11 cellular contexts compared by ENCODE assay signal in genomic region chr10:79318369-79318768, GRCh38. TPM values are rescaled to one million over a fixed set of nuclear protein-coding genes. Genes with fewer than 3 reads are reported as not detected.
DNase-seq lines count a peak whose midpoint lies in the region; ATAC-seq and TF ChIP-seq lines count a peak whose summit lies in the region.
"Had no signal": no experiment of that assay in that cellular context is flagged by ENCODE, and none has a peak within 500 bp of the region (broad histone marks: within the 10 kb centered on the region; RNA-seq: fewer than 3 reads in every experiment).

No MANE protein-coding gene starts in this region.

- H3K4me1 Mint-ChIP-seq in CD8-positive, alpha-beta T cell (ENCODE audit: low read depth), result peaks cover 73% of the 10 kb centered on the region
- H3K4me1 Mint-ChIP-seq in activated naive CD8-positive, alpha-beta T cell (ENCODE audit: low read depth), result peaks cover 78% of the 10 kb centered on the region
- H3K4me1 Mint-ChIP-seq in natural killer cell treated with Interleukin-12 subunit alpha and Interleukin-12 subunit beta and Interleukin-15 and Interleukin-18, amount 100 ng/mL, for 72 hours (ENCODE audit: low read depth in 2 of 2), result peaks cover 73 to 75% of the 10 kb centered on the region in 2 donors

- H3K27me3 ChIP-seq in CD8-positive, alpha-beta T cell (ENCODE audit: insufficient read depth, low read length), result no peaks in the 10 kb centered on the region
- no peaks in the 10 kb centered on the region for H3K27me3 ChIP-seq in KMS-11 (ENCODE audit: insufficient read depth, low read depth)

- no peaks in the 10 kb centered on the region for H3K79me2 ChIP-seq in KMS-11 (ENCODE audit: insufficient read depth, low read depth)

- H3K4me3 Mint-ChIP-seq in CD8-positive, alpha-beta T cell, result peak overlapping the region; percentile 7
- H3K4me3 Mint-ChIP-seq in activated naive CD8-positive, alpha-beta T cell, result no peak overlapping the region
- H3K4me3 Mint-ChIP-seq in natural killer cell treated with Interleukin-12 subunit alpha and Interleukin-12 subunit beta and Interleukin-15 and Interleukin-18, amount 100 ng/mL, for 72 hours, result peak overlapping the region; percentile 92

- no peak for DNase-seq in CD8-positive, alpha-beta T cell
- no peak for DNase-seq in natural killer cell treated with Interleukin-12 subunit alpha and Interleukin-12 subunit beta and Interleukin-15 and Interleukin-18, amount 100 ng/mL, for 72 hours (ENCODE audit: low spot score)
- DNase-seq in SKM-1 (lab: John Stamatoyannopoulos, UW; ENCODE audit: unreplicated experiment) (no peak), ureter (ENCODE audit: low spot score) (no peak)
- DNase-seq: DMS79 treated with DMSO at 0.1 percent for 48 hours, midbrain, NCI-H1417 treated with DMSO at 0.1 percent for 48 hours had no signal

- POLR2A ChIA-PET in CD8-positive, alpha-beta T cell (lab: Charles Lee), result interaction anchor here (0.9 to 1.4 kb wide), 4 partner anchors 13 to 32 kb away, joined by 3 to 5 read pairs (median 4); partner anchors contain the start of gene PPIF

- no peaks in the 10 kb centered on the region for H4K20me1 ChIP-seq in KMS-11 (ENCODE audit: insufficient read depth)

- H3K27ac Mint-ChIP-seq in CD8-positive, alpha-beta T cell, result no peak overlapping the region
- H3K27ac Mint-ChIP-seq in activated naive CD8-positive, alpha-beta T cell, result peak overlapping the region; percentile 80
- H3K27ac Mint-ChIP-seq in natural killer cell treated with Interleukin-12 subunit alpha and Interleukin-12 subunit beta and Interleukin-15 and Interleukin-18, amount 100 ng/mL, for 72 hours, result no peak overlapping the region

- peak overlapping the region; percentile 81 for H3K4me2 ChIP-seq in KMS-11

- intact Hi-C loops in CD8-positive, alpha-beta T cell (cut with DNase I, micrococcal nuclease), result no loop called here

- peaks cover 72% of the 10 kb centered on the region for H3K4me1 ChIP-seq in CD8-positive, alpha-beta T cell (ENCODE audit: insufficient read depth, low read length)
- peaks cover 88% of the 10 kb centered on the region for H3K4me1 ChIP-seq in KMS-11 (ENCODE audit: low read depth, poor library complexity, severe bottlenecking)

- H2AFZ ChIP-seq in KMS-11 (ENCODE audit: low read depth), result no peak overlapping the region

- no peaks in the 10 kb centered on the region for H3K9me3 ChIP-seq in CD8-positive, alpha-beta T cell (ENCODE audit: low read length)

- peaks cover 4% of the 10 kb centered on the region for H3K9me3 Mint-ChIP-seq in CD8-positive, alpha-beta T cell
- H3K9me3 Mint-ChIP-seq in activated naive CD8-positive, alpha-beta T cell (ENCODE audit: low read depth), result no peaks in the 10 kb centered on the region
- H3K9me3 Mint-ChIP-seq in natural killer cell treated with Interleukin-12 subunit alpha and Interleukin-12 subunit beta and Interleukin-15 and Interleukin-18, amount 100 ng/mL, for 72 hours, result peaks cover 4% of the 10 kb centered on the region

- ATAC-seq in CD8-positive, alpha-beta T cell, result no peak
- ATAC-seq in natural killer cell treated with Interleukin-12 subunit alpha and Interleukin-12 subunit beta and Interleukin-15 and Interleukin-18, amount 100 ng/mL, for 72 hours, result no peak
- ATAC-seq in HG02970 (IDR thresholded peaks at IDR 0.05; ENCODE audit: low FRiP score, unreplicated experiment), result no peak
- ATAC-seq in GM18870 (IDR thresholded peaks at IDR 0.05; ENCODE audit: unreplicated experiment), result no peak

- TF ChIP-seq CTCF in CD8-positive, alpha-beta T cell (IDR thresholded peaks at IDR 0.05), result no peak
- no peak for TF ChIP-seq CTCF in KMS-11 (conservative IDR thresholded peaks at IDR 0.05; ENCODE audit: low read depth, low read length)

- H3K36me3 ChIP-seq in CD8-positive, alpha-beta T cell (ENCODE audit: insufficient read depth, low read length), result no peaks in the 10 kb centered on the region
- H3K36me3 ChIP-seq in KMS-11 (ENCODE audit: insufficient read depth), result no peaks in the 10 kb centered on the region

- H3K9ac ChIP-seq in KMS-11, result peak overlapping the region; percentile 65; the same call in 1 of the 2 replicates

- no peaks in the 10 kb centered on the region for H3K27me3 Mint-ChIP-seq in CD8-positive, alpha-beta T cell (ENCODE audit: low read depth)
- no peaks in the 10 kb centered on the region for H3K27me3 Mint-ChIP-seq in activated naive CD8-positive, alpha-beta T cell
- H3K27me3 Mint-ChIP-seq in natural killer cell treated with Interleukin-12 subunit alpha and Interleukin-12 subunit beta and Interleukin-15 and Interleukin-18, amount 100 ng/mL, for 72 hours, result no peaks in the 10 kb centered on the region

- H3K27ac ChIP-seq in CD8-positive, alpha-beta T cell (ENCODE audit: low read depth, low read length), result no peak overlapping the region
- peak overlapping the region; percentile 89 for H3K27ac ChIP-seq in KMS-11

- CTCF ChIA-PET in CD8-positive, alpha-beta T cell (lab: Charles Lee), result interaction anchor here (1.2 kb wide), 2 partner anchors 28 to 31 kb away, joined by 3 to 4 read pairs; no protein-coding TSS in a partner anchor

- H3K4me3 ChIP-seq in CD8-positive, alpha-beta T cell (ENCODE audit: low read depth, low read length), result no peak overlapping the region
- no peak overlapping the region for H3K4me3 ChIP-seq in KMS-11 (IDR thresholded peaks at IDR 0.05; ENCODE audit: insufficient read depth, low read depth, low read length)

- peaks cover 2% of the 10 kb centered on the region for H3K36me3 Mint-ChIP-seq in CD8-positive, alpha-beta T cell
- H3K36me3 Mint-ChIP-seq in activated naive CD8-positive, alpha-beta T cell, result no peaks in the 10 kb centered on the region
- H3K36me3 Mint-ChIP-seq in natural killer cell treated with Interleukin-12 subunit alpha and Interleukin-12 subunit beta and Interleukin-15 and Interleukin-18, amount 100 ng/mL, for 72 hours, result no peaks in the 10 kb centered on the region

RNA-seq across cellular contexts. Expression of gene PPIF, which starts 28.9 kb away (rescaled TPM):
- total RNA-seq in CD8-positive, alpha-beta T cell, result 10 to 100 TPM; 33.7 to 36.4 TPM
- 100 to 1,000 TPM; 266 to 391 TPM for total RNA-seq in natural killer cell treated with Interleukin-12 subunit alpha and Interleukin-12 subunit beta and Interleukin-15 and Interleukin-18, amount 100 ng/mL, for 72 hours
- 108 TPM for total RNA-seq in ureter
